In the genomic region with DNA sequence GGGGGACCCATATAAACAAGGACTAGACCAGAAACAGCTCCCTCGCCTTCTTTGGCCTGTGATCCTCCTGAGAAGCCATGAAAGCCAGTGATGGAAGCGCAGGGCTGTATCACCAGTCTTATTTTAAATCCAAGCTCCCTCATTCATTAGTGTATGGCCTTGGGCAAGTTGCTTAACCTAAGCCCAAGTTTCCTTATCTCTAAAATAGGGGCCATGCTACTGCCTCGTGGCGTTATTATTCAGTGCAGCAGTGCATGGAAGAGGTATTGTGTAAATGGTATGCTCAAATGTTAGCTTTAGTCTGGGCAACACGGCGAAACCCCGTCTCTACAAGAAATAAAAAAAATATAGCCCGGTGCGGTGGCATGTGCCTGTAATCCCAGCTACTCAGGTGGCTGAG, we compare ENCODE assay signal across 10 cellular contexts.
"Had no signal": no experiment of that assay in that cellular context is flagged by ENCODE, and none has a peak within 500 bp of the region (broad histone marks: within the 10 kb centered on the region; RNA-seq: fewer than 3 reads in every experiment).

No MANE protein-coding gene starts in this region.

- H3K9me3 ChIP-seq: HAP-1 had no signal

- H3K27me3 Mint-ChIP-seq: IgD-negative memory B cell had no signal

- ATAC-seq: HCT116, HepG2 had no signal

- H2AFZ ChIP-seq: GM23248 had no signal

- H3K27ac ChIP-seq: GM23248, HL-60 had no signal

- H3K4me3 Mint-ChIP-seq: HFFc6, IgD-negative memory B cell had no signal

- H3K27ac Mint-ChIP-seq: HFFc6 had no signal

- H3K9ac ChIP-seq: GM23248 had no signal

- DNase-seq: GM23248, GOT3, H7, HFFc6, KBM-7 had no signal

- H3K4me1 ChIP-seq: HAP-1 had no signal

- H3K9me3 Mint-ChIP-seq: HFFc6, IgD-negative memory B cell had no signal

- H3K4me3 ChIP-seq: GM23248, HAP-1 had no signal
